In the genomic region with DNA sequence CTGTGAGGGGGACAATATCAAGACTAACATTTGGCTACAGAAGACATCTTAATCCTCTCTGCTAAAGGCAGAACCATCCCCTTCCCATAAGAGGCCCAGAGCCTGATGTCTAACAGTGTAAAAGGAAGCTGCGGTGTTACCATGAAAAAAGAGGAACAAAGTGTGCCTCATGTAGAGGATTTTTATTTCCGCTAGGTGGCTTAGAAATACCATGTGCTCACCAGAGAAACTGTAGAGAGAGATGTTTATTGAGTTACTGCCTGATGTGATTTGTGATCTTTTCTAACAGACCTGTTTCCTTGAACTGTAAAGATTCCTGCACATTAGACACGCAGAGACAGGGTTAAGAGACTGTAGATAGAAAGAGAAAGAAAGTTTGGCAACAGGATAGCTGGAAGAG, we compare ENCODE assay signal across 8 cellular contexts. TPM values are rescaled to one million over a fixed set of nuclear protein-coding genes. Genes with fewer than 3 reads are reported as not detected.
DNase-seq lines count a peak whose midpoint lies in the region; ATAC-seq and TF ChIP-seq lines count a peak whose summit lies in the region.
"Had no signal": no experiment of that assay in that cellular context is flagged by ENCODE, and none has a peak within 500 bp of the region (broad histone marks: within the 10 kb centered on the region; RNA-seq: fewer than 3 reads in every experiment).

No MANE protein-coding gene starts in this region.

- no peak for TF ChIP-seq CTCF in lung (IDR thresholded peaks at IDR 0.05; ENCODE audit: control extremely low read depth, extremely low read depth)

- H3K36me3 Mint-ChIP-seq in activated naive CD4-positive, alpha-beta T cell treated with anti-CD3 and anti-CD28 coated beads, Interleukin-2, amount 50 U/mL, for 72 hours: no peaks in the 10 kb centered on the region
- H3K36me3 Mint-ChIP-seq: T-cell had no signal

- no peaks in the 10 kb centered on the region for H3K9me3 Mint-ChIP-seq in activated naive CD4-positive, alpha-beta T cell treated with anti-CD3 and anti-CD28 coated beads, Interleukin-2, amount 50 U/mL, for 72 hours
- H3K9me3 Mint-ChIP-seq: T-cell had no signal

- H3K27ac ChIP-seq in lung (ENCODE audit: low read depth in 1 of 2, low read length in 1 of 2): no peak overlapping the region

- no peaks in the 10 kb centered on the region for H3K4me1 ChIP-seq in lung (ENCODE audit: control insufficient read depth in 2 of 2, insufficient read depth in 2 of 2, low read length in 2 of 2)

- H3K9me3 ChIP-seq in lung (ENCODE audit: control insufficient read depth in 2 of 2, insufficient read depth in 1 of 2, low read length in 1 of 2): no peaks in the 10 kb centered on the region

- no peak overlapping the region for H3K4me3 ChIP-seq in lung

- no peaks in the 10 kb centered on the region for H3K36me3 ChIP-seq in lung (ENCODE audit: control insufficient read depth in 2 of 2, insufficient read depth in 2 of 2, low read length in 2 of 2)

- WGBS in lung, 2 donors: 16 to 26% methylated on average over 3 of the region's 3 CpGs

- ATAC-seq in GM18517 (IDR thresholded peaks at IDR 0.05; ENCODE audit: unreplicated experiment) (peak; percentile 96), HG02981 (IDR thresholded peaks at IDR 0.05; ENCODE audit: unreplicated experiment) (peak; percentile 60), lung (ENCODE audit: insufficient read depth, low FRiP score) (peak; percentile 32)
- no peak for ATAC-seq in activated naive CD4-positive, alpha-beta T cell treated with anti-CD3 and anti-CD28 coated beads, Interleukin-2, amount 50 U/mL, for 72 hours

- no peaks in the 10 kb centered on the region for H3K27me3 ChIP-seq in lung (ENCODE audit: control insufficient read depth, insufficient read depth)

- DNase-seq in SIG-M5 treated with dmso at 0.1 percent for 504 hours (lab: John Stamatoyannopoulos, UW; ENCODE audit: unreplicated experiment) (peak; percentile 86), lung (ENCODE audit: low spot score) (no peak), NCI-H187 (lab: John Stamatoyannopoulos, UW) (no peak)
- no peak for DNase-seq in activated naive CD4-positive, alpha-beta T cell treated with anti-CD3 and anti-CD28 coated beads, Interleukin-2, amount 50 U/mL, for 72 hours (ENCODE audit: low spot score in 2 of 2)
- no peak for DNase-seq in stimulated activated CD4-positive, alpha-beta T cell treated with anti-CD3 and anti-CD28 coated beads, Interleukin-1b, Interleukin-23, amount 100 ng/mL, for 48 hours
- DNase-seq: T-cell had no signal

- H3K27ac Mint-ChIP-seq in activated naive CD4-positive, alpha-beta T cell treated with anti-CD3 and anti-CD28 coated beads, Interleukin-2, amount 50 U/mL, for 72 hours: no peak overlapping the region
- H3K27ac Mint-ChIP-seq: T-cell had no signal

RNA-seq across cellular contexts. Expression of gene OR5H15, which starts 22.1 kb away (rescaled TPM):
- not detected for total RNA-seq in lung
- not detected for polyA plus RNA-seq in lung
- not detected for total RNA-seq in activated naive CD4-positive, alpha-beta T cell treated with anti-CD3 and anti-CD28 coated beads, Interleukin-2, amount 50 U/mL, for 72 hours
- total RNA-seq: T-cell had no signal

RNA-seq across cellular contexts. Expression of gene OR5H14, which starts 41.3 kb away (rescaled TPM):
- not detected for total RNA-seq in lung
- polyA plus RNA-seq in lung: not detected
- under 1 TPM in 1 of 2 donors, not detected in 1; 0.02 TPM for total RNA-seq in activated naive CD4-positive, alpha-beta T cell treated with anti-CD3 and anti-CD28 coated beads, Interleukin-2, amount 50 U/mL, for 72 hours
- total RNA-seq: T-cell had no signal

RNA-seq across cellular contexts. Expression of gene OR5H1, which starts 58.0 kb away (rescaled TPM):
- total RNA-seq in lung: not detected
- polyA plus RNA-seq in lung: not detected
- total RNA-seq in activated naive CD4-positive, alpha-beta T cell treated with anti-CD3 and anti-CD28 coated beads, Interleukin-2, amount 50 U/mL, for 72 hours: not detected
- total RNA-seq: T-cell had no signal

Comparison
In these comparisons a context has a peak if more than half of its experiments do, and no peak if none do; other contexts are left out.
1. ATAC-seq: peak in GM18517 (single experiment), HG02981 (single experiment) and lung (single experiment); none in activated naive CD4-positive, alpha-beta T cell treated with anti-CD3 and anti-CD28 coated beads, Interleukin-2, amount 50 U/mL, for 72 hours (0 of 2).